21 cellular contexts compared by ENCODE assay signal in the genomic region with DNA sequence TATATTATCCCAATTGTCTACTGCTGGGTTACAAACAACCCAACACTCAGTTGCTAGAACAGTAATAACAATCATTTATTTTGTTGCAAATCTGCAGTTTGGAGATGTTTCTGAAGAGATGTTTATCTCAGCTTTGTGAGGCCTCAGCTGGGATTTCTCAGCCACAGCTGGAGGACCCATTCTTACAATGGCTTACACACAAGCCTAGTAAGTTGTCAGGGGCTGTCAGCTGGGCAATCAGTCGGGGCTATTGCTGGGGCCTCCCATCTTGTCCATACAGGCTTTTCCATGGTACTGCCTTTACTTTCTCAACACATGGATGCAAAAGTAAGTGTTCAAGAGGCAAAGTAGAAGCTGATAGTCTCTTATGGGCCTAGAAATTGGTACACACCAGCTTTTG.
A peak's percentile ranks its signal among the peaks of the same experiment; 100 is the strongest.
DNase-seq lines count a peak whose midpoint lies in the region; ATAC-seq and TF ChIP-seq lines count a peak whose summit lies in the region.
"Had no signal": no experiment of that assay in that cellular context is flagged by ENCODE, and none has a peak within 500 bp of the region (broad histone marks: within the 10 kb centered on the region; RNA-seq: fewer than 3 reads in every experiment).

No MANE protein-coding gene starts in this region.

- intact Hi-C loops in activated CD8-positive, alpha-beta T cell treated with anti-CD3 and anti-CD28 coated beads for 36 hours (cut with micrococcal nuclease): no loop called here

- H2AFZ ChIP-seq in GM23338 (no peak overlapping the region), neural progenitor cell (replicated peaks) (no peak overlapping the region)

- H3K27me3 ChIP-seq in GM23338 (ENCODE audit: insufficient read depth) (no peaks in the 10 kb centered on the region), neural progenitor cell (no peaks in the 10 kb centered on the region)
- H3K27me3 ChIP-seq: BLaER1 treated with 17β-estradiol and CSF1 and Interleukin-3, amounts not matched to agents 10 nM and 100 nM had no signal

- no peak overlapping the region for H3K4me3 ChIP-seq in GM23338
- H3K4me3 ChIP-seq in neural progenitor cell: no peak overlapping the region
- H3K4me3 ChIP-seq: A549; BLaER1 treated with 17β-estradiol and CSF1 and Interleukin-3, amounts not matched to agents 10 nM and 100 nM; GM12878 had no signal

- ATAC-seq in GM23338: peak; percentile 53; the same call in 2 of the 3 replicates
- peak; percentile 36 for ATAC-seq in stimulated activated memory B cell treated with anti-CD40 and anti-IgM and Interleukin-4, amounts not matched to agents 10 μg/mL and 1 μg/mL and 100 μg/mL, for 72 hours
- no peak for ATAC-seq in activated CD8-positive, alpha-beta T cell treated with anti-CD3 and anti-CD28 coated beads for 36 hours
- ATAC-seq: A549; CD8-positive, alpha-beta T cell; GM12878 had no signal

- 0 out of 2 replicates have a peak, but pooled peaks cover 5% of the 10 kb centered on the region for H3K4me1 ChIP-seq in GM23338 (ENCODE audit: insufficient read depth)
- H3K4me1 ChIP-seq in neural progenitor cell: no peaks in the 10 kb centered on the region
- H3K4me1 ChIP-seq: A549, Caco-2 had no signal

- DNase-seq in GM23338 (ENCODE audit: low spot score) (no peak), globus pallidus (ENCODE audit: low spot score) (peak; percentile 15), neural progenitor cell (ENCODE audit: low spot score) (peak; percentile 6), NCI-H69 (lab: John Stamatoyannopoulos, UW) (no peak), type B pancreatic cell (ENCODE audit: extremely low spot score, unreplicated experiment) (no peak)
- no peak for DNase-seq in activated CD8-positive, alpha-beta T cell treated with anti-CD3 and anti-CD28 coated beads for 36 hours
- DNase-seq: AML-193; Caco-2; Calu3; CD4-positive, alpha-beta T cell; CD8-positive, alpha-beta T cell; DND-41; EL; GDM1 had no signal

- no peaks in the 10 kb centered on the region for H3K79me2 ChIP-seq in GM23338 (replicated peaks; ENCODE audit: insufficient read depth)
- H3K79me2 ChIP-seq in neural progenitor cell (ENCODE audit: low read depth): no peaks in the 10 kb centered on the region

- H3K36me3 ChIP-seq in GM23338 (ENCODE audit: insufficient read depth) (no peaks in the 10 kb centered on the region), neural progenitor cell (no peaks in the 10 kb centered on the region)
- H3K36me3 ChIP-seq: BLaER1 treated with 17β-estradiol and CSF1 and Interleukin-3, amounts not matched to agents 10 nM and 100 nM had no signal

- H3K4me2 ChIP-seq in GM23338 (no peak overlapping the region), neural progenitor cell (no peak overlapping the region)
- H3K4me2 ChIP-seq: A549 had no signal

- H3K27ac ChIP-seq in GM23338 (ENCODE audit: low read depth) (no peak overlapping the region), neural progenitor cell (no peak overlapping the region)
- H3K27ac ChIP-seq: 22Rv1; A549; BLaER1 treated with 17β-estradiol and CSF1 and Interleukin-3, amounts not matched to agents 10 nM and 100 nM; C4-2B had no signal

- H3K27me3 Mint-ChIP-seq in GM23338 (ENCODE audit: insufficient read depth, low read depth, poor library complexity): no peaks in the 10 kb centered on the region
- H3K27me3 Mint-ChIP-seq in neural progenitor cell (ENCODE audit: insufficient read depth, low read depth): no peaks in the 10 kb centered on the region
- H3K27me3 Mint-ChIP-seq in stimulated activated memory B cell treated with anti-CD40 and anti-IgM and Interleukin-4, amounts not matched to agents 10 μg/mL and 1 μg/mL and 100 μg/mL, for 72 hours: no peaks in the 10 kb centered on the region
- peaks cover 12% of the 10 kb centered on the region for H3K27me3 Mint-ChIP-seq in type B pancreatic cell
- H3K27me3 Mint-ChIP-seq in activated CD8-positive, alpha-beta T cell treated with anti-CD3 and anti-CD28 coated beads for 36 hours: no peaks in the 10 kb centered on the region
- H3K27me3 Mint-ChIP-seq: B cell; CD4-positive, alpha-beta T cell had no signal

- CTCF ChIA-PET in activated CD8-positive, alpha-beta T cell treated with anti-CD3 and anti-CD28 coated beads for 36 hours (lab: Charles Lee): no interaction called here

- H4K20me1 ChIP-seq in GM23338 (replicated peaks; ENCODE audit: insufficient read depth) (no peaks in the 10 kb centered on the region), neural progenitor cell (ENCODE audit: low read depth) (no peaks in the 10 kb centered on the region)
- H4K20me1 ChIP-seq: BLaER1 treated with 17β-estradiol and CSF1 and Interleukin-3, amounts not matched to agents 10 nM and 100 nM had no signal

- H3K36me3 Mint-ChIP-seq in GM23338 (ENCODE audit: low read depth) (no peaks in the 10 kb centered on the region), neural progenitor cell (no peaks in the 10 kb centered on the region), type B pancreatic cell (no peaks in the 10 kb centered on the region)
- no peaks in the 10 kb centered on the region for H3K36me3 Mint-ChIP-seq in stimulated activated memory B cell treated with anti-CD40 and anti-IgM and Interleukin-4, amounts not matched to agents 10 μg/mL and 1 μg/mL and 100 μg/mL, for 72 hours
- H3K36me3 Mint-ChIP-seq in activated CD8-positive, alpha-beta T cell treated with anti-CD3 and anti-CD28 coated beads for 36 hours (ENCODE audit: low read depth): no peaks in the 10 kb centered on the region
- H3K36me3 Mint-ChIP-seq: CD8-positive, alpha-beta T cell had no signal

- H3K9me3 Mint-ChIP-seq in GM23338 (no peaks in the 10 kb centered on the region), neural progenitor cell (no peaks in the 10 kb centered on the region), type B pancreatic cell (no peaks in the 10 kb centered on the region)
- H3K9me3 Mint-ChIP-seq in stimulated activated memory B cell treated with anti-CD40 and anti-IgM and Interleukin-4, amounts not matched to agents 10 μg/mL and 1 μg/mL and 100 μg/mL, for 72 hours: peaks cover 2% of the 10 kb centered on the region
- H3K9me3 Mint-ChIP-seq in activated CD8-positive, alpha-beta T cell treated with anti-CD3 and anti-CD28 coated beads for 36 hours: peaks cover 10% of the 10 kb centered on the region

- H3K9me2 ChIP-seq in GM23338 (ENCODE audit: insufficient read depth): no peaks in the 10 kb centered on the region

- no peak overlapping the region for H3K27ac Mint-ChIP-seq in GM23338
- no peak overlapping the region for H3K27ac Mint-ChIP-seq in neural progenitor cell
- no peak overlapping the region for H3K27ac Mint-ChIP-seq in stimulated activated memory B cell treated with anti-CD40 and anti-IgM and Interleukin-4, amounts not matched to agents 10 μg/mL and 1 μg/mL and 100 μg/mL, for 72 hours
- no peak overlapping the region for H3K27ac Mint-ChIP-seq in type B pancreatic cell
- no peak overlapping the region for H3K27ac Mint-ChIP-seq in activated CD8-positive, alpha-beta T cell treated with anti-CD3 and anti-CD28 coated beads for 36 hours
- H3K27ac Mint-ChIP-seq: B cell; CD4-positive, alpha-beta T cell; CD8-positive, alpha-beta T cell had no signal

- peaks cover 16% of the 10 kb centered on the region; the same call in 2 of the 3 replicates for H3K4me1 Mint-ChIP-seq in GM23338
- no peaks in the 10 kb centered on the region for H3K4me1 Mint-ChIP-seq in neural progenitor cell
- H3K4me1 Mint-ChIP-seq in stimulated activated memory B cell treated with anti-CD40 and anti-IgM and Interleukin-4, amounts not matched to agents 10 μg/mL and 1 μg/mL and 100 μg/mL, for 72 hours: no peaks in the 10 kb centered on the region
- H3K4me1 Mint-ChIP-seq in type B pancreatic cell (ENCODE audit: unreplicated experiment): no peaks in the 10 kb centered on the region
- H3K4me1 Mint-ChIP-seq in activated CD8-positive, alpha-beta T cell treated with anti-CD3 and anti-CD28 coated beads for 36 hours (ENCODE audit: low read depth): no peaks in the 10 kb centered on the region
- H3K4me1 Mint-ChIP-seq: B cell had no signal

- no peaks in the 10 kb centered on the region for H3K9me3 ChIP-seq in neural progenitor cell (ENCODE audit: low read depth)
- H3K9me3 ChIP-seq: A549, Caco-2 had no signal

- POLR2A ChIA-PET in activated CD8-positive, alpha-beta T cell treated with anti-CD3 and anti-CD28 coated beads for 36 hours (lab: Charles Lee): no interaction called here

- H3K9ac ChIP-seq in neural progenitor cell: no peak overlapping the region
- H3K9ac ChIP-seq: BLaER1 treated with 17β-estradiol and CSF1 and Interleukin-3, amounts not matched to agents 10 nM and 100 nM had no signal

- H3F3A ChIP-seq in GM23338 (replicated peaks; ENCODE audit: low read depth) (no peaks in the 10 kb centered on the region), neural progenitor cell (ENCODE audit: low read depth) (no peaks in the 10 kb centered on the region)

- no peak for TF ChIP-seq CTCF in GM23338 (conservative IDR thresholded peaks at IDR 0.05; ENCODE audit: low read depth in 2 of 2)
- TF ChIP-seq CTCF in neural progenitor cell (IDR thresholded peaks at IDR 0.05): no peak
- no peak for TF ChIP-seq CTCF in type B pancreatic cell (conservative IDR thresholded peaks at IDR 0.05)
- TF ChIP-seq CTCF in activated CD8-positive, alpha-beta T cell treated with anti-CD3 and anti-CD28 coated beads for 36 hours (IDR thresholded peaks at IDR 0.05): no peak

- H3K4me3 Mint-ChIP-seq in GM23338 (no peak overlapping the region), neural progenitor cell (no peak overlapping the region), type B pancreatic cell (no peak overlapping the region)
- no peak overlapping the region for H3K4me3 Mint-ChIP-seq in stimulated activated memory B cell treated with anti-CD40 and anti-IgM and Interleukin-4, amounts not matched to agents 10 μg/mL and 1 μg/mL and 100 μg/mL, for 72 hours
- H3K4me3 Mint-ChIP-seq in activated CD8-positive, alpha-beta T cell treated with anti-CD3 and anti-CD28 coated beads for 36 hours: no peak overlapping the region
- H3K4me3 Mint-ChIP-seq: B cell; CD4-positive, alpha-beta T cell; CD8-positive, alpha-beta T cell had no signal

TF ChIP-seq in GM23338, 12 proteins besides CTCF, POLR2A, EP300 and RAD21 (continues in another document):
- TF ChIP-seq JUNB (IDR thresholded peaks at IDR 0.05; ENCODE audit: unreplicated experiment): no peak

Comparison
In these comparisons a context has a peak if more than half of its experiments do, and no peak if none do; other contexts are left out.
1. DNase-seq: peak in globus pallidus (single experiment) and neural progenitor cell (single experiment); none in GM23338 (single experiment), NCI-H69 (single experiment), type B pancreatic cell (single experiment) and activated CD8-positive, alpha-beta T cell treated with anti-CD3 and anti-CD28 coated beads for 36 hours (single experiment).